Comparison of ENCODE assay signal across 17 cellular contexts in the genomic region with DNA sequence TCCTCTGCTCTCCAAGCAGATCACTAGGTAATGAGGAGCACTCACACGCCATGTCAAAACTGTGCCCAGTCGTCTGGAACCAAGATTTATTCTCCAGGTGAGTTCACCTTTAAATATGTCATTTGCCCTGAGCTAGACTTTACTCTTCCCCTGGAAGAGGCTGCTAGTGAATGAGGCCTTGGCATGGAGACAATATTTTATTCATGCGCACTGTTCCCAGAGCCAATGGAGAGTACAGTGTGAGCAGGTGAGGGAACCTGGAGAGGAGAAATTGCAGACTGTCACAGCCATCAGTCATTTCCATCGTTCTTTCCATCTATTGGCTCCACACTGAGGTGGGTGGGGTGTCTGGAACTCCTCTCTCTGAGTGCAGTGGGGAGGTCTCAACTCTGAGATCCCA.
"Had no signal": no experiment of that assay in that cellular context is flagged by ENCODE, and none has a peak within 500 bp of the region (broad histone marks: within the 10 kb centered on the region; RNA-seq: fewer than 3 reads in every experiment).

No MANE protein-coding gene starts in this region.

- H3K4me3 ChIP-seq: body of pancreas, coronary artery, left lung, tibial artery had no signal

- H3K4me1 ChIP-seq: body of pancreas, left lung, tibial artery had no signal

- FAIRE-seq: endometrium, frontal cortex, keratinocyte had no signal

- H3K27ac ChIP-seq: body of pancreas, coronary artery, left lung, tibial artery, VCaP had no signal

- ATAC-seq: activated T-cell treated with anti-CD3 and anti-CD28 coated beads, Interleukin-2, amount 50 U/mL, for 4 hours; body of pancreas; left lung had no signal

- H3K36me3 ChIP-seq: left lung, tibial artery had no signal

- H3K27me3 ChIP-seq: body of pancreas, tibial artery had no signal

- H3K9me3 ChIP-seq: body of pancreas, left lung, tibial artery had no signal

- DNase-seq: activated CD4-positive, alpha-beta T cell treated with anti-CD3 and anti-CD28 coated beads, Interleukin-2, amount 50 U/mL, for 1 hour; activated CD4-positive, CD25-positive, alpha-beta regulatory T cell treated with anti-CD3 and anti-CD28 coated beads, Interleukin-2, amount 50 U/mL, for 72 hours; activated CD8-positive, alpha-beta memory T cell treated with anti-CD3 and anti-CD28 coated beads, Interleukin-2, amount 50 U/mL, for 4 hours; activated naive CD4-positive, alpha-beta T cell treated with anti-CD3 and anti-CD28 coated beads for 36 hours; activated T-cell treated with anti-CD3 and anti-CD28 coated beads, Interleukin-2, amount 50 U/mL, for 4 hours; body of pancreas; erythroblast; left lung; mammary epithelial cell; midbrain; stimulated activated naive CD4-positive, alpha-beta T cell; tibial artery had no signal
